8 cellular contexts compared by ENCODE assay signal in the genomic region with DNA sequence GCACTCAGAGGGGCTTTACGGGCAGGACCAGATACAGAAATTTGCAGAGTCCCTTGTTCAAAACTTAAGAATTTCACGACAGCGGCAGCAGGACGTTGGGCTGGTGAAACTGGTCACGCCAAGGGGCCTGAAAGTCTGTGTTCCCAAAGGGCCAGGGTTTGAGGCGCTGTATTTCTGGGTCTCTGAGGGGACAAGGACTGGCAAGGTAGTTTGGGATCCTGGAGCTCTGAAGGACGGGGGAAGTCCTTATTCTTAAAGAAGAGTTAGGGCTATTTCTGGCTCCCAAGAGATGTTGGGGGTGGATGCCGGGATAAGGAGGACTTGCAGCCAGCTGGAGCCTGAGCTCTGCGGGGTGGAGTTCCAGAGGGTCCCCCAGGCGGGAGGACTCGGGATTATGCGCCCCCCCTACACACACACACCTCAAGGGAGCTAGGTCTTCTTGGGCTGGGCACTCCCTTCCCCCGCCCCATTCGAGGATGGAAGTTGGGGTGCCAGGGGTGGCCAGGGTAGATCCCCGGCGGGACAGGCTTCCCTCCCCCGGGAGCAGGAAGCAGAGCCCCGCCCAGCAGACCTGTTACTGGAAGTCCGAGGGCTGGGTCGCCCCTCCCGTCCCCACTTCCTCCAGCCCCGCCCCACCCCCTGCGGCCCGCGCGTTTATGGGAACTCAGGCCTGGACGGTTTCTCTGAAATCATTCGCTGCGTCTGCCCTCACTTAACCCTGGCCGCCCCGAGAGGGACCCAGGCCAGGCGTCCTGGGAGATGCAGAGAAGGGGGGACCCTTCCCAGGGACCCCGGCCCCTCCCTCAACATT. TPM values are rescaled to one million over a fixed set of nuclear protein-coding genes. Genes with fewer than 3 reads are reported as not detected.
DNase-seq lines count a peak whose midpoint lies in the region; ATAC-seq and TF ChIP-seq lines count a peak whose summit lies in the region.

No MANE protein-coding gene starts in this region.

- TF ChIP-seq CTCF in 22Rv1 (IDR thresholded peaks at IDR 0.05) (no peak), WERI-Rb-1 (IDR thresholded peaks at IDR 0.05; ENCODE audit: low read depth, low read length) (no peak), cardiac fibroblast (IDR thresholded peaks at IDR 0.05; ENCODE audit: low read depth, low read length) (no peak), kidney epithelial cell (IDR thresholded peaks at IDR 0.05; ENCODE audit: insufficient read depth, low read length, poor library complexity, severe bottlenecking) (no peak)

- DNase-seq in LHCN-M2 (ENCODE audit: low read depth): peak; percentile 81
- peak; percentile 88 for DNase-seq in WERI-Rb-1
- DNase-seq in cardiac fibroblast (ENCODE audit: low read depth in 2 of 2): peak; percentile 89 to 96
- no peak for DNase-seq in kidney epithelial cell (ENCODE audit: low read depth)
- DNase-seq in stimulated activated CD4-positive, alpha-beta T cell treated with anti-CD3 and anti-CD28 coated beads, Interleukin-1b, Interleukin-23, amount 100 ng/mL, for 48 hours: peak; percentile 85
- DNase-seq in NCI-H1436 treated with DMSO at 0.1 percent for 48 hours (lab: John Stamatoyannopoulos, UW): no peak

- H3K27ac ChIP-seq in 22Rv1: peak overlapping the region; percentile 95
- peak overlapping the region; percentile 81 for H3K27ac ChIP-seq in WERI-Rb-1

- H3K4me3 ChIP-seq in WERI-Rb-1 (ENCODE audit: low read depth, low read length) (peak overlapping the region; percentile 65), cardiac fibroblast (replicated peaks in 1 of 2; ENCODE audit: low read depth in 2 of 2, low read length in 2 of 2) (peak overlapping the region; percentile 44 to 54), kidney epithelial cell (ENCODE audit: low read depth, low read length) (peak overlapping the region; percentile 16)

- H3K36me3 ChIP-seq in WERI-Rb-1 (peaks cover 5% of the 10 kb centered on the region), kidney epithelial cell (ENCODE audit: control insufficient read depth, insufficient read depth, low read length) (peaks cover 9% of the 10 kb centered on the region)

- H3K27me3 ChIP-seq in WERI-Rb-1 (ENCODE audit: insufficient read depth, low read depth, severe bottlenecking): no peaks in the 10 kb centered on the region
- H3K27me3 ChIP-seq in kidney epithelial cell (ENCODE audit: control insufficient read depth, insufficient read depth, low read length): no peaks in the 10 kb centered on the region

- ATAC-seq in GM18511 (IDR thresholded peaks at IDR 0.05; ENCODE audit: unreplicated experiment): peak; percentile 45

- H3K9me3 ChIP-seq in WERI-Rb-1 (ENCODE audit: severe bottlenecking): no peaks in the 10 kb centered on the region

RNA-seq across cellular contexts. Expression of a gene that starts 5.6 kb away (rescaled TPM):
- total RNA-seq in LHCN-M2 (2014; rRNA removed) (10.0 and 18.1 TPM in 2 replicates), kidney epithelial cell (16.2 and 19.1 TPM in 2 replicates)
- 5.9 TPM for polyA plus RNA-seq in LHCN-M2 (2012)

RNA-seq across cellular contexts. Expression of a gene that starts 23.6 kb away (rescaled TPM):
- not detected in 2 replicates for total RNA-seq in LHCN-M2 (2014; rRNA removed)
- not detected for polyA plus RNA-seq in LHCN-M2 (2012)
- total RNA-seq in kidney epithelial cell: 8.8 and 9.9 TPM in 2 replicates

RNA-seq across cellular contexts. Expression of a gene that starts 54.8 kb away (rescaled TPM):
- total RNA-seq in LHCN-M2 (2014; rRNA removed): 3.3 and 3.5 TPM in 2 replicates
- polyA plus RNA-seq in LHCN-M2 (2012): 3.6 TPM
- total RNA-seq in kidney epithelial cell: 27.6 and 29.6 TPM in 2 replicates

RNA-seq across cellular contexts. Expression of a gene that starts 55.2 kb away (rescaled TPM):
- total RNA-seq in LHCN-M2 (2014; rRNA removed) (not detected in 2 replicates), kidney epithelial cell (not detected in 2 replicates)
- polyA plus RNA-seq in LHCN-M2 (2012): not detected

Comparison
In these comparisons a context has a peak if more than half of its experiments do, and no peak if none do; other contexts are left out.
1. DNase-seq: peak in LHCN-M2 (single experiment), WERI-Rb-1 (single experiment), cardiac fibroblast (2 of 2) and stimulated activated CD4-positive, alpha-beta T cell treated with anti-CD3 and anti-CD28 coated beads, Interleukin-1b, Interleukin-23, amount 100 ng/mL, for 48 hours (single experiment); none in kidney epithelial cell (single experiment) and NCI-H1436 treated with DMSO at 0.1 percent for 48 hours (single experiment).
2. Peak in every context shown above with its lines, with median percentiles within 50 percentile points of each other: H3K4me3 ChIP-seq.